Comparison of ENCODE assay signal across 8 cellular contexts in the genomic region with DNA sequence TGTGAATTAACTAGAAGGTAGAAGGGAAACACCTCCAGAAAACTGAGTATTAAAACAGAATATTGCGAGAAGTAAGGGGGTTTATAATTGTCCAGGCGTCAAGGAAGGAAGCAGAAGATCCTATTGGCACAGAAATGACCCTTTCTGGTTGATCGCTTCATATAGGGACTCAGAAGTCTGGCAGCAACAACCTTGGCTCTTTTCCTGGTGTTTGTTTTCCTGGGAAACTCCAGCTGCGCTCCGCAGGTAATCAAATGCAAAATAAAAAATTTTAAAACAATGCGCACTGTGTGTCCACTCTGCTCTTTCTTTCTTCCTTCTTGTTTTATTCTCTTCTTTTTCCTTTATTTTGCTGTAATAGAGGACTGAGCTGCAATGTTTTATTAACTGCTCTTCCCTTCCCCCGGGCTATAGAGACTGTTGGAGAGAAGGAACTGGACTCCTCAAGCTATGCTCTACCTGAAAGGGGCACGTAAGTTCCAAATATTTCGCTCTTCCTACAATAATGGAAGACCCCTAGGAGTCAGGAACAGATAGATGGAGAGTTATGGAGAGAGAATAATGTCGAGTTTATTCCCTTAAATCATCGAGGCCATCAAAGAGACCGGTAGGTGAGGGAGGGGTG. TPM values are rescaled to one million over a fixed set of nuclear protein-coding genes. Genes with fewer than 3 reads are reported as not detected.
DNase-seq lines count a peak whose midpoint lies in the region; ATAC-seq and TF ChIP-seq lines count a peak whose summit lies in the region.

No MANE protein-coding gene starts in this region.

- TF ChIP-seq CTCF in testis (IDR thresholded peaks at IDR 0.05), result no peak

- H3K27me3 Mint-ChIP-seq in activated CD4-positive, alpha-beta T cell treated with anti-CD3 and anti-CD28 coated beads, Interleukin-2, amount 10 ng/mL, durations not matched to agents 7 days and 5 days, result peaks cover 47% of the 10 kb centered on the region
- H3K27me3 Mint-ChIP-seq in activated CD8-positive, alpha-beta T cell treated with anti-CD3 and anti-CD28 coated beads, Interleukin-2, amount 10 ng/mL, durations not matched to agents 7 days and 5 days (ENCODE audit: low read depth), result peaks cover 44% of the 10 kb centered on the region

- H3K4me3 ChIP-seq in iPS-20b (ENCODE audit: low read length) (peak overlapping the region; percentile 85), testis (peak overlapping the region; percentile 43 to 63)

- peaks cover 7% of the 10 kb centered on the region for H3K9me3 Mint-ChIP-seq in activated CD4-positive, alpha-beta T cell treated with anti-CD3 and anti-CD28 coated beads, Interleukin-2, amount 10 ng/mL, durations not matched to agents 7 days and 5 days
- H3K9me3 Mint-ChIP-seq in activated CD8-positive, alpha-beta T cell treated with anti-CD3 and anti-CD28 coated beads, Interleukin-2, amount 10 ng/mL, durations not matched to agents 7 days and 5 days (ENCODE audit: insufficient read depth), result no peaks in the 10 kb centered on the region

- H3K36me3 ChIP-seq in iPS-20b (ENCODE audit: insufficient read depth, low read depth, low read length) (no peaks in the 10 kb centered on the region), testis (ENCODE audit: low read depth, missing control alignments) (no peaks in the 10 kb centered on the region)

- DNase-seq in activated CD4-positive, alpha-beta T cell treated with anti-CD3 and anti-CD28 coated beads, Interleukin-2, amount 10 ng/mL, durations not matched to agents 7 days and 5 days, result no peak
- no peak for DNase-seq in activated CD4-positive, alpha-beta T cell treated with anti-CD3 and anti-CD28 coated beads, Interleukin-2, amount 50 U/mL, for 48 hours
- no peak for DNase-seq in activated CD8-positive, alpha-beta T cell treated with anti-CD3 and anti-CD28 coated beads, Interleukin-2, amount 10 ng/mL, durations not matched to agents 7 days and 5 days
- DNase-seq in testis, result no peak
- DNase-seq in activated CD4-positive, CD25-positive, alpha-beta regulatory T cell (lab: John Stamatoyannopoulos, UW), result no peak

- POLR2A ChIA-PET in activated CD4-positive, alpha-beta T cell treated with anti-CD3 and anti-CD28 coated beads, Interleukin-2, amount 10 ng/mL, durations not matched to agents 7 days and 5 days (lab: Charles Lee), result no interaction called here
- POLR2A ChIA-PET in activated CD8-positive, alpha-beta T cell treated with anti-CD3 and anti-CD28 coated beads, Interleukin-2, amount 10 ng/mL, durations not matched to agents 7 days and 5 days (lab: Charles Lee), result interaction anchor here (1.1 kb wide), 1 partner anchor 8 kb away, joined by 4 read pairs; no protein-coding TSS in a partner anchor

- WGBS in testis, 2 donors, result 27 to 32% methylated on average over 12 of the region's 12 CpGs

- TF ChIP-seq POLR2A in testis (IDR thresholded peaks at IDR 0.05), result no peak

- peak overlapping the region; percentile 72 for H3K4me3 Mint-ChIP-seq in activated CD4-positive, alpha-beta T cell treated with anti-CD3 and anti-CD28 coated beads, Interleukin-2, amount 10 ng/mL, durations not matched to agents 7 days and 5 days
- H3K4me3 Mint-ChIP-seq in activated CD8-positive, alpha-beta T cell treated with anti-CD3 and anti-CD28 coated beads, Interleukin-2, amount 10 ng/mL, durations not matched to agents 7 days and 5 days, result peak overlapping the region; percentile 46

- peak overlapping the region; percentile 46 for H3K27ac Mint-ChIP-seq in activated CD4-positive, alpha-beta T cell treated with anti-CD3 and anti-CD28 coated beads, Interleukin-2, amount 10 ng/mL, durations not matched to agents 7 days and 5 days
- H3K27ac Mint-ChIP-seq in activated CD8-positive, alpha-beta T cell treated with anti-CD3 and anti-CD28 coated beads, Interleukin-2, amount 10 ng/mL, durations not matched to agents 7 days and 5 days, result no peak overlapping the region

- H3K9ac ChIP-seq in iPS-20b (ENCODE audit: low read depth, low read length), result peak overlapping the region; percentile 65; the same call in 1 of the 2 replicates

- H3K9me3 ChIP-seq in iPS-20b (ENCODE audit: insufficient read depth, low read depth, low read length), result no peaks in the 10 kb centered on the region; the same call in 1 of the 2 replicates
- H3K9me3 ChIP-seq in testis, result no peaks in the 10 kb centered on the region

- peaks cover 50% of the 10 kb centered on the region for H3K27me3 ChIP-seq in iPS-20b (ENCODE audit: insufficient read depth, low read length)
- H3K27me3 ChIP-seq in testis, result no peaks in the 10 kb centered on the region

- peaks cover 7% of the 10 kb centered on the region for H3K4me1 Mint-ChIP-seq in activated CD4-positive, alpha-beta T cell treated with anti-CD3 and anti-CD28 coated beads, Interleukin-2, amount 10 ng/mL, durations not matched to agents 7 days and 5 days
- peaks cover 4% of the 10 kb centered on the region for H3K4me1 Mint-ChIP-seq in activated CD8-positive, alpha-beta T cell treated with anti-CD3 and anti-CD28 coated beads, Interleukin-2, amount 10 ng/mL, durations not matched to agents 7 days and 5 days (ENCODE audit: low read depth)

- H3K36me3 Mint-ChIP-seq in activated CD4-positive, alpha-beta T cell treated with anti-CD3 and anti-CD28 coated beads, Interleukin-2, amount 10 ng/mL, durations not matched to agents 7 days and 5 days (ENCODE audit: low read depth), result no peaks in the 10 kb centered on the region
- H3K36me3 Mint-ChIP-seq in activated CD8-positive, alpha-beta T cell treated with anti-CD3 and anti-CD28 coated beads, Interleukin-2, amount 10 ng/mL, durations not matched to agents 7 days and 5 days (ENCODE audit: low read depth), result no peaks in the 10 kb centered on the region

- CTCF ChIA-PET in activated CD4-positive, alpha-beta T cell treated with anti-CD3 and anti-CD28 coated beads, Interleukin-2, amount 10 ng/mL, durations not matched to agents 7 days and 5 days (lab: Charles Lee), result interaction anchor here (1.1 to 2.6 kb wide), 4 partner anchors 9 to 28 kb away, joined by 3 to 9 read pairs (median 4); no protein-coding TSS in a partner anchor
- CTCF ChIA-PET in activated CD8-positive, alpha-beta T cell treated with anti-CD3 and anti-CD28 coated beads, Interleukin-2, amount 10 ng/mL, durations not matched to agents 7 days and 5 days (lab: Charles Lee), result interaction anchor here (0.7 to 1.2 kb wide), 4 partner anchors 16 to 230 kb away, joined by 3 to 4 read pairs (median 3); partner anchors contain the start of gene GOLT1B

- intact Hi-C loops in testis (cut with DNase I; ENCODE audit: low total_unique reads), result no loop called here

- no peak for ATAC-seq in activated CD8-positive, alpha-beta T cell treated with anti-CD3 and anti-CD28 coated beads, Interleukin-2, amount 10 ng/mL, durations not matched to agents 7 days and 5 days
- ATAC-seq in GM19035 (IDR thresholded peaks at IDR 0.05; ENCODE audit: unreplicated experiment) (no peak), GM21360 (IDR thresholded peaks at IDR 0.05; ENCODE audit: unreplicated experiment) (no peak)

- peaks cover 2% of the 10 kb centered on the region; the same call in 1 of the 2 replicates for H3K4me1 ChIP-seq in iPS-20b (ENCODE audit: insufficient read depth, low read length)
- H3K4me1 ChIP-seq in testis, result no peaks in the 10 kb centered on the region

- H3K27ac ChIP-seq in iPS-20b (ENCODE audit: low read length) (no peak overlapping the region), testis (no peak overlapping the region)

RNA-seq across cellular contexts. Expression of gene SPX, which starts 0.7 kb away (rescaled TPM):
- total RNA-seq in activated CD4-positive, alpha-beta T cell treated with anti-CD3 and anti-CD28 coated beads, Interleukin-2, amount 10 ng/mL, durations not matched to agents 7 days and 5 days, result under 1 TPM in 1 of 2 experiments, not detected in 1; 0.12 TPM
- not detected for total RNA-seq in activated CD8-positive, alpha-beta T cell treated with anti-CD3 and anti-CD28 coated beads, Interleukin-2, amount 10 ng/mL, durations not matched to agents 7 days and 5 days
- 1 to 10 TPM in 1 of 2 donors, under 1 TPM in 1; 0.93 to 2.1 TPM for total RNA-seq in testis
- polyA plus RNA-seq in testis (ENCODE audit: insufficient read depth, low read depth, low replicate concordance), result 1.5 TPM

RNA-seq across cellular contexts. Expression of gene GOLT1B, which starts 25.2 kb away (rescaled TPM):
- 10 to 100 TPM; 40.7 to 45.6 TPM for total RNA-seq in activated CD4-positive, alpha-beta T cell treated with anti-CD3 and anti-CD28 coated beads, Interleukin-2, amount 10 ng/mL, durations not matched to agents 7 days and 5 days
- total RNA-seq in activated CD8-positive, alpha-beta T cell treated with anti-CD3 and anti-CD28 coated beads, Interleukin-2, amount 10 ng/mL, durations not matched to agents 7 days and 5 days, result 10 to 100 TPM; 37.3 to 37.5 TPM
- 10 to 100 TPM; 13.7 to 13.9 TPM for total RNA-seq in testis
- polyA plus RNA-seq in testis (ENCODE audit: insufficient read depth, low read depth, low replicate concordance), result 24.6 TPM

RNA-seq across cellular contexts. Expression of gene RECQL, which starts 25.4 kb away (rescaled TPM):
- 10 to 100 TPM; 88.3 to 95.8 TPM for total RNA-seq in activated CD4-positive, alpha-beta T cell treated with anti-CD3 and anti-CD28 coated beads, Interleukin-2, amount 10 ng/mL, durations not matched to agents 7 days and 5 days
- total RNA-seq in activated CD8-positive, alpha-beta T cell treated with anti-CD3 and anti-CD28 coated beads, Interleukin-2, amount 10 ng/mL, durations not matched to agents 7 days and 5 days, result 10 to 100 TPM; 92.3 to 92.6 TPM
- total RNA-seq in testis, result 10 to 100 TPM; 15.2 to 21.6 TPM
- polyA plus RNA-seq in testis (ENCODE audit: insufficient read depth, low read depth, low replicate concordance), result 9.8 TPM
